In genomic region chr16:68993885-68994284, GRCh38 we compare ENCODE assay signal across 1 cellular context.
A peak's percentile ranks its signal among the peaks of the same experiment; 100 is the strongest.
TF ChIP-seq lines count a peak whose summit lies in the region.

No MANE protein-coding gene starts in this region.

TF ChIP-seq in HepG2, 621 proteins besides CTCF, POLR2A, EP300 and RAD21 (continued from another document):
- TF ChIP-seq, protein P1, sequence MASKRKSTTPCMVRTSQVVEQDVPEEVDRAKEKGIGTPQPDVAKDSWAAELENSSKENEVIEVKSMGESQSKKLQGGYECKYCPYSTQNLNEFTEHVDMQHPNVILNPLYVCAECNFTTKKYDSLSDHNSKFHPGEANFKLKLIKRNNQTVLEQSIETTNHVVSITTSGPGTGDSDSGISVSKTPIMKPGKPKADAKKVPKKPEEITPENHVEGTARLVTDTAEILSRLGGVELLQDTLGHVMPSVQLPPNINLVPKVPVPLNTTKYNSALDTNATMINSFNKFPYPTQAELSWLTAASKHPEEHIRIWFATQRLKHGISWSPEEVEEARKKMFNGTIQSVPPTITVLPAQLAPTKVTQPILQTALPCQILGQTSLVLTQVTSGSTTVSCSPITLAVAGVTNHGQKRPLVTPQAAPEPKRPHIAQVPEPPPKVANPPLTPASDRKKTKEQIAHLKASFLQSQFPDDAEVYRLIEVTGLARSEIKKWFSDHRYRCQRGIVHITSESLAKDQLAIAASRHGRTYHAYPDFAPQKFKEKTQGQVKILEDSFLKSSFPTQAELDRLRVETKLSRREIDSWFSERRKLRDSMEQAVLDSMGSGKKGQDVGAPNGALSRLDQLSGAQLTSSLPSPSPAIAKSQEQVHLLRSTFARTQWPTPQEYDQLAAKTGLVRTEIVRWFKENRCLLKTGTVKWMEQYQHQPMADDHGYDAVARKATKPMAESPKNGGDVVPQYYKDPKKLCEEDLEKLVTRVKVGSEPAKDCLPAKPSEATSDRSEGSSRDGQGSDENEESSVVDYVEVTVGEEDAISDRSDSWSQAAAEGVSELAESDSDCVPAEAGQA (IDR thresholded peaks at IDR 0.05; ENCODE audit: low read depth), result no peak
- TF ChIP-seq, protein P1 (CRISPR knock-in tag; IDR thresholded peaks at IDR 0.05; ENCODE audit: borderline replicate concordance), result no peak
- TF ChIP-seq ZNF557 (CRISPR knock-in tag; IDR thresholded peaks at IDR 0.05), result no peak
- peak; percentile 68; the same call in 1 of the 2 replicates for TF ChIP-seq FOXA3 (CRISPR knock-in tag; IDR thresholded peaks at IDR 0.05)
- no peak for TF ChIP-seq TFAP4 (IDR thresholded peaks at IDR 0.05; ENCODE audit: borderline replicate concordance, low read depth)
- 0 out of 2 replicates have a peak, but pooled peaks have one; percentile 19 for TF ChIP-seq NCOA2 (CRISPR knock-in tag; IDR thresholded peaks at IDR 0.05)
- no peak for TF ChIP-seq ZNF629 (CRISPR knock-in tag; conservative IDR thresholded peaks at IDR 0.05)
- TF ChIP-seq GRHL1 (CRISPR knock-in tag; conservative IDR thresholded peaks at IDR 0.05), result no peak
- no peak for TF ChIP-seq TCF7 (IDR thresholded peaks at IDR 0.05; ENCODE audit: low read depth)
- no peak for TF ChIP-seq USF2 (IDR thresholded peaks at IDR 0.05; ENCODE audit: low read depth, low read length)
- no peak for TF ChIP-seq USF2 (CRISPR knock-in tag; IDR thresholded peaks at IDR 0.05; ENCODE audit: borderline replicate concordance)
- no peak for TF ChIP-seq ZNF773 (CRISPR knock-in tag; IDR thresholded peaks at IDR 0.05; ENCODE audit: borderline replicate concordance)
- no peak for TF ChIP-seq BRCA1 (CRISPR knock-in tag; IDR thresholded peaks at IDR 0.05)
- TF ChIP-seq ZNF136 (CRISPR knock-in tag; IDR thresholded peaks at IDR 0.05; ENCODE audit: low read depth), result no peak
- TF ChIP-seq, protein P2, sequence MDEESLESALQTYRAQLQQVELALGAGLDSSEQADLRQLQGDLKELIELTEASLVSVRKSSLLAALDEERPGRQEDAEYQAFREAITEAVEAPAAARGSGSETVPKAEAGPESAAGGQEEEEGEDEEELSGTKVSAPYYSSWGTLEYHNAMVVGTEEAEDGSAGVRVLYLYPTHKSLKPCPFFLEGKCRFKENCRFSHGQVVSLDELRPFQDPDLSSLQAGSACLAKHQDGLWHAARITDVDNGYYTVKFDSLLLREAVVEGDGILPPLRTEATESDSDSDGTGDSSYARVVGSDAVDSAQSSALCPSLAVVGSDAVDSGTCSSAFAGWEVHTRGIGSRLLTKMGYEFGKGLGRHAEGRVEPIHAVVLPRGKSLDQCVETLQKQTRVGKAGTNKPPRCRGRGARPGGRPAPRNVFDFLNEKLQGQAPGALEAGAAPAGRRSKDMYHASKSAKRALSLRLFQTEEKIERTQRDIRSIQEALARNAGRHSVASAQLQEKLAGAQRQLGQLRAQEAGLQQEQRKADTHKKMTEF (CRISPR knock-in tag; IDR thresholded peaks at IDR 0.05), result no peak
- TF ChIP-seq ZNF30 (CRISPR knock-in tag; IDR thresholded peaks at IDR 0.05), result no peak
- no peak for TF ChIP-seq SNAI1 (CRISPR knock-in tag; IDR thresholded peaks at IDR 0.05; ENCODE audit: borderline replicate concordance)
- no peak for TF ChIP-seq REPIN1 (CRISPR knock-in tag; IDR thresholded peaks at IDR 0.05; ENCODE audit: borderline replicate concordance, low read depth)
- peak; percentile 18; the same call in 1 of the 2 replicates for TF ChIP-seq YEATS2 (CRISPR knock-in tag; IDR thresholded peaks at IDR 0.05; ENCODE audit: borderline replicate concordance)
- TF ChIP-seq ZNF660 (CRISPR knock-in tag; IDR thresholded peaks at IDR 0.05; ENCODE audit: borderline replicate concordance, low read depth), result no peak
- no peak for TF ChIP-seq ZNF337 (CRISPR knock-in tag; IDR thresholded peaks at IDR 0.05; ENCODE audit: borderline replicate concordance, low read depth)
- TF ChIP-seq CEBPG (CRISPR knock-in tag; IDR thresholded peaks at IDR 0.05), result peak; percentile 40; the same call in 1 of the 2 replicates
- no peak for TF ChIP-seq FLYWCH1 (CRISPR knock-in tag; IDR thresholded peaks at IDR 0.05)
- no peak for TF ChIP-seq RBAK (CRISPR knock-in tag; IDR thresholded peaks at IDR 0.05)
- TF ChIP-seq TARDBP (CRISPR knock-in tag; IDR thresholded peaks at IDR 0.05), result no peak
- TF ChIP-seq ZFY (CRISPR knock-in tag; IDR thresholded peaks at IDR 0.05), result no peak
- TF ChIP-seq SNAPC4 (CRISPR knock-in tag; IDR thresholded peaks at IDR 0.05), result no peak
- TF ChIP-seq ZNF512B (CRISPR knock-in tag; IDR thresholded peaks at IDR 0.05; ENCODE audit: borderline replicate concordance), result no peak
- TF ChIP-seq HMG20A (CRISPR knock-in tag; IDR thresholded peaks at IDR 0.05; ENCODE audit: borderline replicate concordance), result peak; percentile 62; the same call in 1 of the 2 replicates
- TF ChIP-seq ELF3 (CRISPR knock-in tag; IDR thresholded peaks at IDR 0.05), result peak; percentile 42; the same call in 1 of the 2 replicates
- TF ChIP-seq BHLHE40 (IDR thresholded peaks at IDR 0.05; ENCODE audit: low read length), result no peak
- no peak for TF ChIP-seq KMT2B (CRISPR knock-in tag; IDR thresholded peaks at IDR 0.05)
- 0 out of 2 replicates have a peak, but pooled peaks have one; percentile 30 for TF ChIP-seq MIER3 (CRISPR knock-in tag; IDR thresholded peaks at IDR 0.05; ENCODE audit: borderline replicate concordance)
- no peak for TF ChIP-seq DNMT1 (CRISPR knock-in tag; IDR thresholded peaks at IDR 0.05)
- no peak for TF ChIP-seq ZNF138 (CRISPR knock-in tag; IDR thresholded peaks at IDR 0.05; ENCODE audit: low read depth)
- TF ChIP-seq ZNF33B (CRISPR knock-in tag; IDR thresholded peaks at IDR 0.05), result no peak
- TF ChIP-seq ZFP1 (CRISPR knock-in tag; IDR thresholded peaks at IDR 0.05), result peak; percentile 50; the same call in 1 of the 2 replicates
- TF ChIP-seq MAZ (IDR thresholded peaks at IDR 0.05; ENCODE audit: borderline replicate concordance, low read depth, low read length), result no peak
- TF ChIP-seq MAZ (CRISPR knock-in tag; IDR thresholded peaks at IDR 0.05; ENCODE audit: low read depth), result no peak
